ENCODE assay signal across 8 cellular contexts in genomic region chr1:42936309-42937078, GRCh38. TPM values are rescaled to one million over a fixed set of nuclear protein-coding genes. Genes with fewer than 3 reads are reported as not detected.
DNase-seq lines count a peak whose midpoint lies in the region; ATAC-seq and TF ChIP-seq lines count a peak whose summit lies in the region.

No MANE protein-coding gene starts in this region.

- DNase-seq in GM03348 (ENCODE audit: low spot score) (peak; percentile 79), PC-3 (peak; percentile 92), MCF 10A (ENCODE audit: unreplicated experiment) (peak; percentile 94), natural killer cell (peak; percentile 59), NCI-H146 (lab: John Stamatoyannopoulos, UW) (no peak), NCI-H446 treated with DMSO at 0.1 percent for 48 hours (lab: John Stamatoyannopoulos, UW) (no peak)

- H3K9me3 ChIP-seq in PC-3 (ENCODE audit: low read length): no peaks in the 10 kb centered on the region

- H3K9me3 Mint-ChIP-seq in MCF 10A (ENCODE audit: unreplicated experiment): no peaks in the 10 kb centered on the region
- no peaks in the 10 kb centered on the region for H3K9me3 Mint-ChIP-seq in natural killer cell

- ATAC-seq in PC-3 (peak; percentile 42), natural killer cell (peak; percentile 29 to 59 (median 46)), GM18867 (IDR thresholded peaks at IDR 0.05; ENCODE audit: unreplicated experiment) (no peak), GM19324 (IDR thresholded peaks at IDR 0.05; ENCODE audit: low FRiP score, unreplicated experiment) (no peak)

- peak overlapping the region; percentile 38 for H3K4me3 Mint-ChIP-seq in MCF 10A (ENCODE audit: unreplicated experiment)
- H3K4me3 Mint-ChIP-seq in natural killer cell: peak overlapping the region; percentile 84

- no peaks in the 10 kb centered on the region for H3K27me3 Mint-ChIP-seq in MCF 10A (ENCODE audit: insufficient read depth, unreplicated experiment)
- no peaks in the 10 kb centered on the region for H3K27me3 Mint-ChIP-seq in natural killer cell (ENCODE audit: low read depth in 2 of 2)

- H3K27me3 ChIP-seq in PC-3 (ENCODE audit: low read length): no peaks in the 10 kb centered on the region

- no peaks in the 10 kb centered on the region for H4K20me1 ChIP-seq in PC-3 (ENCODE audit: low read length)

- H3F3A ChIP-seq in PC-3 (ENCODE audit: low read length, unreplicated experiment): peaks cover 10% of the 10 kb centered on the region

- no peak overlapping the region for H2AFZ ChIP-seq in PC-3 (ENCODE audit: low read length)

- H3K4me2 ChIP-seq in PC-3 (ENCODE audit: low read length): peak overlapping the region; percentile 42

- peaks cover 72% of the 10 kb centered on the region for H3K4me1 Mint-ChIP-seq in MCF 10A (ENCODE audit: insufficient read depth, unreplicated experiment)
- peaks cover 89 to 98% of the 10 kb centered on the region in 2 donors for H3K4me1 Mint-ChIP-seq in natural killer cell

- TF ChIP-seq CTCF in PC-3 (conservative IDR thresholded peaks at IDR 0.05; ENCODE audit: low read depth, low read length): no peak
- TF ChIP-seq CTCF in MCF 10A (IDR thresholded peaks at IDR 0.05; ENCODE audit: unreplicated experiment): no peak
- TF ChIP-seq CTCF in natural killer cell (IDR thresholded peaks at IDR 0.05): no peak

- no TSS peak for BruUV-seq in PC-3 (replicated peaks; lab: Mats Ljungman, UMichigan)
- BruUV-seq in MCF 10A (replicated peaks; lab: Mats Ljungman, UMichigan): no TSS peak

- intact Hi-C loops in PC-3 (cut with micrococcal nuclease) (no loop called here), MCF 10A (cut with micrococcal nuclease) (loop anchor here (2.0 kb wide), 1 partner anchor 84 kb away; no protein-coding TSS in a partner anchor), natural killer cell (cut with micrococcal nuclease) (loop anchor here (1.0 to 10.0 kb wide), 3 partner anchors 19 to 1042 kb away; partner anchors contain the start of gene CCDC30)

- peaks cover 35% of the 10 kb centered on the region for H3K36me3 Mint-ChIP-seq in MCF 10A (ENCODE audit: insufficient read depth, unreplicated experiment)
- H3K36me3 Mint-ChIP-seq in natural killer cell: peaks cover 17% of the 10 kb centered on the region

- peak overlapping the region; percentile 99 for H3K27ac ChIP-seq in PC-3 (ENCODE audit: low read length)

- peak overlapping the region; percentile 2; the same call in 1 of the 2 replicates for H3K4me3 ChIP-seq in PC-3 (ENCODE audit: low read length)

- POLR2A ChIA-PET in PC-3 (lab: Charles Lee; ENCODE audit: unreplicated experiment): interaction anchor here (0.6 kb wide), 1 partner anchor 12 kb away, joined by 4 read pairs; no protein-coding TSS in a partner anchor
- POLR2A ChIA-PET in MCF 10A (lab: Yijun Ruan, JAX): interaction anchor here (0.8 to 12.1 kb wide), 17 partner anchors 8 to 169 kb away, joined by 3 to 403 read pairs (median 4); partner anchors contain the start of genes C1orf50, P3H1, SLC2A1 and ZNF691

- H3K9me2 ChIP-seq in PC-3 (replicated peaks; ENCODE audit: low read length): no peaks in the 10 kb centered on the region

- H3K4me1 ChIP-seq in PC-3 (ENCODE audit: insufficient read depth, low read length): peaks cover 96% of the 10 kb centered on the region

- H3K27ac Mint-ChIP-seq in MCF 10A (ENCODE audit: low read depth, unreplicated experiment): peak overlapping the region; percentile 87
- peak overlapping the region; percentile 96 to 98 for H3K27ac Mint-ChIP-seq in natural killer cell

- peak overlapping the region; percentile 65 for H3K9ac ChIP-seq in PC-3 (ENCODE audit: low read length)

- peaks cover 65% of the 10 kb centered on the region for H3K79me2 ChIP-seq in PC-3 (ENCODE audit: low read length)

- CTCF ChIA-PET in PC-3 (lab: Charles Lee): interaction anchor here (0.5 kb wide), 1 partner anchor 715 kb away, joined by 3 read pairs; no protein-coding TSS in a partner anchor
- CTCF ChIA-PET in MCF 10A (lab: Yijun Ruan, JAX): interaction anchor here (0.7 to 5.9 kb wide), 9 partner anchors 10 to 789 kb away, joined by 3 to 39 read pairs (median 5); no protein-coding TSS in a partner anchor

- peaks cover 63% of the 10 kb centered on the region for H3K36me3 ChIP-seq in PC-3 (ENCODE audit: low read depth, low read length)

RNA-seq across cellular contexts. Expression of gene SLC2A1, which starts 22.2 kb away (rescaled TPM):
- 245 and 264 TPM in 2 replicates for total RNA-seq in PC-3 (2014; rRNA removed)
- total RNA-seq in MCF 10A (2022): 87.5 and 95.0 TPM in 2 replicates
- total RNA-seq in natural killer cell: 100 to 1,000 TPM in 1 of 3 donors, 10 to 100 TPM in 2; 94.7 to 143 (median 95.1) TPM

Comparison
In these comparisons a context has a peak if more than half of its experiments do, and no peak if none do; other contexts are left out.
1. DNase-seq: peak in GM03348 (single experiment), PC-3 (single experiment), MCF 10A (single experiment) and natural killer cell (single experiment); none in NCI-H146 (single experiment) and NCI-H446 treated with DMSO at 0.1 percent for 48 hours (single experiment).
2. ATAC-seq: peak in PC-3 (single experiment) and natural killer cell (3 of 3); none in GM18867 (single experiment) and GM19324 (single experiment).